Comparison of ENCODE assay signal across 8 cellular contexts in the genomic region with DNA sequence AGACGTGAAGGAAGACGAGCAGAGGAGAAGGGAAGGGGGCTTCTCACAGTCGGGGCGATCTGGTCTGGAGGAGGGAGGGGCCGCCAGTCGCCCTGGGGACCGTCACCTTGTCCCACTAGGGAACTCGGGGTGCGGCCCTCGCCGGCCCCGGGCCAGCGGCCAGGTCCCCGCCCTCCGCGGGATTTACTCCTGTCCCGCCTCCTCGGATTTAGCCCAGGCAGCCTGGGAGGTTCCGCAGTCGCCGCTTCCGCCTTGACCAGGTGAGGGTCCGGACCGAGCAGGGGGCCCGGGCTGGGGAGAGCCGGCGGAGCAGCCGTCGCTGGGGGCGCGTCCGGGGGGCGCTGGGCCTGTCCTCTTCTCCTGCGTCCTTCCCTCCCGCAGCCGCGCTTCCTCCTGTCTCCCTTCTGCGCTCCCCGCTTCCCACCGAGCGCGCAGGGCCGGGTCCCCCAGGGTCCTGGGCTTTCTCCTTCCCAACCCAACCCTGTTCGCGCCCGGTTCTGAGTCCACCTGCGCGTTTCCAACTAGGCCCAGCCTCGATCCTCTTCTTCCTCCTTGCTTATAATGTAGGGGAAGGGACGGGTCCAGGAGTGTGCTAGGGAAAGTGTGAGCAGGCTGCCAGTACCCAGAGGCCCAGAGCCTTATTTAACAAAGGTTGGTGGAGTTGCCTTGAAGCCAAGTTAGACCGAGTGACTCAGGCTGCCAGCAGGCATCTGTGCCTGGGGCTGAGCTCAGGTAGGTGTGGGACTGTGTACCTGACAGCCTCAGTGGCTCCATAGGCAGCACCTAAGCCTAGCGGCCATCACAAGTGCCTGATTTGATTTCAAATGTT. TPM values are rescaled to one million over a fixed set of nuclear protein-coding genes. Genes with fewer than 3 reads are reported as not detected.
DNase-seq lines count a peak whose midpoint lies in the region; ATAC-seq, FAIRE-seq and TF ChIP-seq lines count a peak whose summit lies in the region.

A gene (plus strand): TSS at position 235 of the 829 bp plus-strand sequence. CDS start 1,838 bp downstream, outside the sequence.

- TF ChIP-seq EP300 in stomach (IDR thresholded peaks at IDR 0.05), result no peak

- H3K27me3 ChIP-seq in breast epithelium (no peaks in the 10 kb centered on the region), stomach (peaks cover 0 to 32% (median 5%) of the 10 kb centered on the region in 3 donors)

- WGBS in stomach, 5 donors, result 3 to 10% (median 6%) methylated on average over 15 to 52 of the region's 52 CpGs

- TF ChIP-seq CTCF in HFF-Myc (IDR thresholded peaks at IDR 0.05; ENCODE audit: low read depth, low read length, missing control alignments) (no peak), breast epithelium (IDR thresholded peaks at IDR 0.05) (peak in 1 of 3 donors; percentile 11), kidney (IDR thresholded peaks at IDR 0.05; ENCODE audit: borderline replicate concordance, extremely low read depth, insufficient read depth) (no peak), stomach (IDR thresholded peaks at IDR 0.05) (no peak)

- H3K9me3 ChIP-seq in breast epithelium (no peaks in the 10 kb centered on the region), kidney (ENCODE audit: control insufficient read depth in 1 of 2, low read length in 2 of 2) (no peaks in the 10 kb centered on the region), stomach (no peaks in the 10 kb centered on the region)

- TF ChIP-seq POLR2A in breast epithelium (IDR thresholded peaks at IDR 0.05) (peak; percentile 71), stomach (IDR thresholded peaks at IDR 0.05) (peak in 1 of 4 donors; percentile 74)

- no peak for ATAC-seq in GM21529 (IDR thresholded peaks at IDR 0.05; ENCODE audit: unreplicated experiment)

- no peak for FAIRE-seq in kidney (lab: Jason Lieb, UNC)

- peak within 1 kb of the TSS; percentile 8 to 48 for H3K9ac ChIP-seq in kidney (ENCODE audit: low read length in 2 of 2)

- H3K36me3 ChIP-seq in breast epithelium (no peaks in the 10 kb centered on the region), kidney (ENCODE audit: control insufficient read depth in 1 of 2, insufficient read depth in 2 of 2, low read length in 2 of 2) (no peaks in the 10 kb centered on the region), stomach (peaks cover 0 to 26% (median 20%) of the 10 kb centered on the region in 4 donors)

- intact Hi-C loops in breast epithelium (cut with DNase I; ENCODE audit: low total_unique reads), result no loop called here
- intact Hi-C loops in kidney (cut with DNase I), result no loop called here
- intact Hi-C loops in stomach (cut with DNase I; ENCODE audit: low total_unique reads), result no loop called here

- H3K27ac ChIP-seq in breast epithelium (peak within 1 kb of the TSS; percentile 87 to 88), kidney (ENCODE audit: low read depth in 2 of 2, low read length in 2 of 2) (peak within 1 kb of the TSS; percentile 7 to 49), stomach (peak within 1 kb of the TSS; percentile 75 to 87 (median 82))

- peak within 1 kb of the TSS; percentile 23 for H3K4me3 ChIP-seq in HFF-Myc (replicated peaks; ENCODE audit: low read depth, low read length)
- peak within 1 kb of the TSS; percentile 50 to 82 (median 75) for H3K4me3 ChIP-seq in breast epithelium
- H3K4me3 ChIP-seq in kidney (ENCODE audit: low read length in 2 of 2), result peak within 1 kb of the TSS; percentile 71 to 75
- H3K4me3 ChIP-seq in stomach, result peak within 1 kb of the TSS; percentile 49 to 68 (median 54)

- H3K4me1 ChIP-seq in breast epithelium, result peaks cover 0 to 4% of the 10 kb centered on the region in 2 donors
- peaks cover 10 to 17% of the 10 kb centered on the region in 2 donors for H3K4me1 ChIP-seq in kidney (ENCODE audit: control insufficient read depth in 1 of 2, insufficient read depth in 1 of 2, low read depth in 1 of 2, low read length in 2 of 2)
- peaks cover 25 to 46% (median 37%) of the 10 kb centered on the region in 4 donors for H3K4me1 ChIP-seq in stomach

- no peak for DNase-seq in HFF-Myc (ENCODE audit: extremely low read depth, low read depth)
- DNase-seq in breast epithelium (ENCODE audit: low spot score in 2 of 2), result peak; percentile 69 to 84
- peak; percentile 88 for DNase-seq in kidney
- DNase-seq in stomach, result peak; percentile 89
- no peak for DNase-seq in dedifferentiated amniotic fluid mesenchymal stem cell (ENCODE audit: extremely low spot score)
- DNase-seq in NCI-H1048 (lab: John Stamatoyannopoulos, UW), result no peak
- DNase-seq in NK-92 (lab: John Stamatoyannopoulos, UW; ENCODE audit: unreplicated experiment), result no peak

RNA-seq across cellular contexts. Expression of the gene that starts here (rescaled TPM):
- 10 to 100 TPM in 2 of 3 donors, 1 to 10 TPM in 1; 1.1 to 22.1 (median 14.4) TPM for total RNA-seq in breast epithelium
- 9.3 TPM for total RNA-seq in kidney
- 7.6 TPM for polyA plus RNA-seq in kidney (ENCODE audit: insufficient read depth, low read depth, low replicate concordance)
- total RNA-seq in stomach, result 10 to 100 TPM in 3 of 5 donors, 1 to 10 TPM in 2; 5.7 to 37.1 (median 22.2) TPM
- polyA plus RNA-seq in stomach, result 10 to 100 TPM in 1 of 3 donors, 1 to 10 TPM in 2; 6.0 to 12.1 (median 7.8) TPM

Comparison
In these comparisons a context has a peak if more than half of its experiments do, and no peak if none do; other contexts are left out.
1. DNase-seq: peak in breast epithelium (2 of 2), kidney (single experiment) and stomach (single experiment); none in HFF-Myc (single experiment), dedifferentiated amniotic fluid mesenchymal stem cell (single experiment), NCI-H1048 (single experiment) and NK-92 (single experiment).
2. H3K4me3 ChIP-seq: peak in every context shown above with its lines; median percentile 75 in breast epithelium; 73 in kidney; 54 in stomach; 23 in HFF-Myc.
3. H3K27ac ChIP-seq: peak in every context shown above with its lines; median percentile 88 in breast epithelium; 82 in stomach; 28 in kidney.